In the genomic region with DNA sequence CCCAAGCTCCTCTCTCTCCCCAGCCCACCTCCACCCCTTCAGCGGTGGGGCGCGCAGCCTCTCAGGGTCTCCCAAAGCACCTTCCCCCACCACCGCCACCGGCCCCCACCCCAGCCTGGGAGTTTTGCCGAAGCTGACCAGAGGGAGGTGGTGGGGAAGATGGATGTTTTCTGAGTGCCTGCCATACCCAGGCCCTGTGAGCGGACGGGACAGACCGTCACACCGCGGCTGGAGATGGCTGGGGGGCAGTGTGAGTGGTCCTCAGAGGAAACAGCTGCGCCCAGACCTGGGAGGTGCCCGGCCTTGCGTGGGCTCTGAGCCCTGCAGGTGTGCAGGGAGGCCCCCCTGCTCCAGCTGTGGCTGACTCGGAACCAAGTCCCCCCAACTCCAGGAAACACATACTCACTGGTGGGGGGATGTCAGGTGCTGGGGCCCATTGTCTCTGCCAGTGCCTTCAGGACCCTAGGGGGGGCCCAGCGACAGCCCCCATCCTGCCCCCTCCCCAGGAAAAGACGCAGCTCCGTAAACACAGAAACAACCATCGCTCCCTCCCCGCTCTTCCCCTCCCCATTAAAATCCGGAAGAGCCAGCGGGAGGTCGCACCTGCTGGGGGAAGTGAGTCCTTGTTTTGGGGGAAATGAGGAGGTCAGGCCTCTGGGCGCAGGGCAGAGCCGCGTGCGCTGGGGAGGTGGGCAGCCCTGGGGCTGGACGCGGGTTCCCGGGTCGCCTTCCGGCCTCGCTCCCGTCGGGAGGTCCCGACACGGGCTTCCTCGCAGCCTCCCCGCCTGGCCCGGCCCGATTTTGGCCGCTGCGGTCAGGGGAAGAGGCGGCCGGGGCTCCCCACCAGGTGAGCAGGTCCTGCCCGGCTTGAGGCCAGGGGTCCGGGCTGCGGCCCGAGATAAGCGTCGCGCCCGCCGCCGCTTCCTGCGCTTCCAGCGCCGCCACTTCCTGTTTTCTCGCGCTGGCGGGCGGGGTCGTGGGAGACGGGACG, we compare ENCODE assay signal across 11 cellular contexts. TPM values are rescaled to one million over a fixed set of nuclear protein-coding genes. Genes with fewer than 3 reads are reported as not detected.
DNase-seq lines count a peak whose midpoint lies in the region; ATAC-seq, FAIRE-seq and TF ChIP-seq lines count a peak whose summit lies in the region.
"Had no signal": no experiment of that assay in that cellular context is flagged by ENCODE, and none has a peak within 500 bp of the region (broad histone marks: within the 10 kb centered on the region; RNA-seq: fewer than 3 reads in every experiment).

No MANE protein-coding gene starts in this region.

- TF ChIP-seq POLR2A in endothelial cell of umbilical vein (IDR thresholded peaks at IDR 0.05; ENCODE audit: low read depth, low read length) = peak; percentile 21

- no TSS peak for BruUV-seq in OCI-LY7 (replicated peaks; lab: Mats Ljungman, UMichigan)
- no TSS peak for BruUV-seq in endothelial cell of umbilical vein (replicated peaks; lab: Mats Ljungman, UMichigan)

- H3K4me2 ChIP-seq in OCI-LY7 (ENCODE audit: low read length) = peak overlapping the region; percentile 72
- H3K4me2 ChIP-seq in endothelial cell of umbilical vein (ENCODE audit: insufficient read depth, low read length) = peak overlapping the region; percentile 12
- peak overlapping the region; percentile 73 for H3K4me2 ChIP-seq in skeletal muscle satellite cell (ENCODE audit: low read length)

- H3K36me3 ChIP-seq in OCI-LY7 (ENCODE audit: insufficient read depth, low read length) (no peaks in the 10 kb centered on the region), endothelial cell of umbilical vein (ENCODE audit: control insufficient read depth in 2 of 2, extremely low read depth in 1 of 2, insufficient read depth in 2 of 2, low read length in 2 of 2) (peaks cover 0 to 3% of the 10 kb centered on the region in 2 experiments), skeletal muscle satellite cell (ENCODE audit: insufficient read depth, low read length) (no peaks in the 10 kb centered on the region)

- H3K4me1 ChIP-seq in OCI-LY7 (ENCODE audit: insufficient read depth, low read length, poor library complexity, severe bottlenecking) (peaks cover 38% of the 10 kb centered on the region), endothelial cell of umbilical vein (ENCODE audit: control insufficient read depth, extremely low read depth, insufficient read depth, low read length) (peaks cover 67% of the 10 kb centered on the region), skeletal muscle satellite cell (ENCODE audit: control insufficient read depth, insufficient read depth, low read length) (peaks cover 19% of the 10 kb centered on the region)

- no peaks in the 10 kb centered on the region for H3K79me2 ChIP-seq in OCI-LY7 (ENCODE audit: insufficient read depth, low read depth, low read length)
- H3K79me2 ChIP-seq in endothelial cell of umbilical vein (ENCODE audit: control insufficient read depth, insufficient read depth, low read length) = peaks cover 4% of the 10 kb centered on the region

- CTCF ChIA-PET in OCI-LY7 (lab: Charles Lee; ENCODE audit: unreplicated experiment) = interaction anchor here (0.6 kb wide), 1 partner anchor 39 kb away, joined by 4 read pairs; no protein-coding TSS in a partner anchor
- CTCF ChIA-PET in endothelial cell of umbilical vein (lab: Charles Lee) = interaction anchor here (1.0 to 7.5 kb wide), 2 partner anchors 14 to 61 kb away, joined by 3 to 412 read pairs; partner anchors contain the start of genes PRPF6, SOX18 and TCEA2

- no peaks in the 10 kb centered on the region for H3K9me2 ChIP-seq in OCI-LY7 (ENCODE audit: insufficient read depth, low read length)

- peak; percentile 65 for DNase-seq in DMS53 (lab: John Stamatoyannopoulos, UW)
- no peak for DNase-seq in DMS53 treated with DMSO at 0.1 percent for 48 hours (lab: John Stamatoyannopoulos, UW; ENCODE audit: unreplicated experiment)
- peak; percentile 35 for DNase-seq in OCI-LY7 (ENCODE audit: low spot score)
- DNase-seq in endothelial cell of umbilical vein (ENCODE audit: low read depth, low spot score) = peak; percentile 73
- DNase-seq: 8988T, islet precursor cell, NCI-H1436 treated with DMSO at 0.1 percent for 48 hours had no signal

- dilution Hi-C loops in endothelial cell of umbilical vein (cut with MboI; ENCODE audit: extremely low pct_ligation_motif_present, low sequenced_read_pairs) = no loop called here

- peak overlapping the region; percentile 52 for H2AFZ ChIP-seq in OCI-LY7 (ENCODE audit: low read length)
- H2AFZ ChIP-seq in endothelial cell of umbilical vein (ENCODE audit: low read depth, low read length) = peak overlapping the region; percentile 43

- FAIRE-seq in endothelial cell of umbilical vein (lab: Jason Lieb, UNC) = peak; percentile 76

- peak overlapping the region; percentile 50 for H3K4me3 ChIP-seq in OCI-LY7 (ENCODE audit: low read depth, low read length, poor library complexity, severe bottlenecking)
- H3K4me3 ChIP-seq in endothelial cell of umbilical vein (replicated peaks in 1 of 3; ENCODE audit: insufficient read depth in 1 of 3, low read depth in 1 of 3, low read length in 3 of 3) = peak overlapping the region in 2 of 3 experiments; percentile 0 to 19
- peak overlapping the region; percentile 53 for H3K4me3 ChIP-seq in skeletal muscle satellite cell (ENCODE audit: low read length)

- no peak overlapping the region for H3K27ac ChIP-seq in OCI-LY7 (ENCODE audit: low read depth, low read length, poor library complexity, severe bottlenecking)
- peak overlapping the region; percentile 67 for H3K27ac ChIP-seq in endothelial cell of umbilical vein (ENCODE audit: insufficient read depth, low read depth, low read length)

- POLR2A ChIA-PET in OCI-LY7 (lab: Charles Lee) (no interaction called here), endothelial cell of umbilical vein (lab: Charles Lee) (interaction anchor here (1.6 kb wide), 1 partner anchor 8 kb away, joined by 4 read pairs; no protein-coding TSS in a partner anchor)

- TF ChIP-seq CTCF in OCI-LY7 (conservative IDR thresholded peaks at IDR 0.05; ENCODE audit: low read length) (no peak), endothelial cell of umbilical vein (IDR thresholded peaks at IDR 0.05; ENCODE audit: extremely low read depth in 1 of 2, insufficient read depth in 1 of 2, low read depth in 1 of 2, low read length in 2 of 2) (no peak)

- intact Hi-C loops in OCI-LY7 (cut with micrococcal nuclease; ENCODE audit: unreplicated experiment) (no loop called here), endothelial cell of umbilical vein (cut with micrococcal nuclease) (no loop called here)

- H3K9me3 ChIP-seq in OCI-LY7 (ENCODE audit: low read length) = no peaks in the 10 kb centered on the region
- H3K9me3 ChIP-seq in endothelial cell of umbilical vein (replicated peaks; ENCODE audit: control insufficient read depth, insufficient read depth, low read length) = no peaks in the 10 kb centered on the region
- H3K9me3 ChIP-seq in skeletal muscle satellite cell (replicated peaks; ENCODE audit: low read length) = no peaks in the 10 kb centered on the region

- H3K9ac ChIP-seq in endothelial cell of umbilical vein (replicated peaks; ENCODE audit: extremely low read depth, insufficient read depth, low read length) (peak overlapping the region; percentile 42), skeletal muscle satellite cell (ENCODE audit: low read depth, low read length) (no peak overlapping the region)

- ATAC-seq in GM19455 (IDR thresholded peaks at IDR 0.05; ENCODE audit: unreplicated experiment) (no peak), GM18517 (IDR thresholded peaks at IDR 0.05; ENCODE audit: unreplicated experiment) (no peak), HG03565 (IDR thresholded peaks at IDR 0.05; ENCODE audit: unreplicated experiment) (no peak)

- H4K20me1 ChIP-seq in OCI-LY7 (ENCODE audit: insufficient read depth, low read length) = no peaks in the 10 kb centered on the region
- H4K20me1 ChIP-seq in endothelial cell of umbilical vein (replicated peaks; ENCODE audit: control insufficient read depth, extremely low read depth, insufficient read depth, low read length) = no peaks in the 10 kb centered on the region

- H3K9me1 ChIP-seq in endothelial cell of umbilical vein (replicated peaks; ENCODE audit: control insufficient read depth, extremely low read depth, insufficient read depth, low read length) = no peaks in the 10 kb centered on the region

- no peaks in the 10 kb centered on the region for H3K27me3 ChIP-seq in endothelial cell of umbilical vein (ENCODE audit: control insufficient read depth in 2 of 2, insufficient read depth in 2 of 2, low read length in 2 of 2)
- H3K27me3 ChIP-seq in skeletal muscle satellite cell (ENCODE audit: control insufficient read depth, insufficient read depth, low read length) = peaks cover 62% of the 10 kb centered on the region

RNA-seq across cellular contexts. Expression of gene C20orf204, which starts 6.1 kb away (rescaled TPM):
- total RNA-seq in OCI-LY7 (2014; rRNA removed; shearing (Covaris generic)) = 2.0 and 3.5 TPM in 2 replicates
- total RNA-seq in OCI-LY7 (2022) = 5.9 and 6.7 TPM in 2 replicates
- total RNA-seq in endothelial cell of umbilical vein = 5.8 and 6.0 TPM in 2 replicates
- polyA plus RNA-seq in endothelial cell of umbilical vein = 2.8 and 4.5 TPM in 2 replicates
- polyA plus RNA-seq in endothelial cell of umbilical vein (2011; cell fraction: cytosol; rRNA removed) = 0.79 and 1.2 TPM in 2 replicates
- 2.4 and 2.8 TPM in 2 replicates for polyA plus RNA-seq in endothelial cell of umbilical vein (2011; cell fraction: nucleus; rRNA removed)
- 0.66 and 1.6 TPM in 2 replicates for polyA plus RNA-seq in endothelial cell of umbilical vein (2012)
- polyA minus RNA-seq in endothelial cell of umbilical vein = 1.0 and 1.5 TPM in 2 replicates
- 1.7 TPM for polyA minus RNA-seq in endothelial cell of umbilical vein (2011; cell fraction: cytosol; rRNA and poly(A)+ RNA removed)
- 2.2 and 4.4 TPM in 2 replicates for polyA minus RNA-seq in endothelial cell of umbilical vein (2011; cell fraction: nucleus; rRNA and poly(A)+ RNA removed)
- total RNA-seq in skeletal muscle satellite cell (2012; rRNA removed) = 0.51 and 0.87 TPM in 2 replicates

RNA-seq across cellular contexts. Expression of gene SOX18, which starts 7.4 kb away (rescaled TPM):
- total RNA-seq in OCI-LY7 (2014; rRNA removed; shearing (Covaris generic)) = not detected in 2 replicates
- total RNA-seq in OCI-LY7 (2022) = not detected in 2 replicates
- total RNA-seq in endothelial cell of umbilical vein = 175 and 211 TPM in 2 replicates
- 20.9 and 21.8 TPM in 2 replicates for polyA plus RNA-seq in endothelial cell of umbilical vein
- polyA plus RNA-seq in endothelial cell of umbilical vein (2011; cell fraction: cytosol; rRNA removed) = 10.8 and 19.2 TPM in 2 replicates
- 9.0 and 10.9 TPM in 2 replicates for polyA plus RNA-seq in endothelial cell of umbilical vein (2011; cell fraction: nucleus; rRNA removed)
- polyA plus RNA-seq in endothelial cell of umbilical vein (2012) = 23.0 and 49.2 TPM in 2 replicates
- polyA minus RNA-seq in endothelial cell of umbilical vein = 3.7 and 6.5 TPM in 2 replicates
- 2.9 TPM for polyA minus RNA-seq in endothelial cell of umbilical vein (2011; cell fraction: cytosol; rRNA and poly(A)+ RNA removed)
- polyA minus RNA-seq in endothelial cell of umbilical vein (2011; cell fraction: nucleus; rRNA and poly(A)+ RNA removed) = 4.4 and 13.0 TPM in 2 replicates
- total RNA-seq in skeletal muscle satellite cell (2012; rRNA removed) = not detected in 2 replicates

RNA-seq across cellular contexts. Expression of gene TCEA2, which starts 20.9 kb away (rescaled TPM):
- 36.4 and 37.5 TPM in 2 replicates for total RNA-seq in OCI-LY7 (2014; rRNA removed; shearing (Covaris generic))
- total RNA-seq in OCI-LY7 (2022) = 71.2 and 72.3 TPM in 2 replicates
- 65.5 and 71.3 TPM in 2 replicates for total RNA-seq in endothelial cell of umbilical vein
- 53.1 and 56.0 TPM in 2 replicates for polyA plus RNA-seq in endothelial cell of umbilical vein
- 37.0 and 47.4 TPM in 2 replicates for polyA plus RNA-seq in endothelial cell of umbilical vein (2011; cell fraction: cytosol; rRNA removed)
- polyA plus RNA-seq in endothelial cell of umbilical vein (2011; cell fraction: nucleus; rRNA removed) = 97.1 and 136 TPM in 2 replicates
- 46.9 and 80.2 TPM in 2 replicates for polyA plus RNA-seq in endothelial cell of umbilical vein (2012)
- 24.5 and 35.3 TPM in 2 replicates for polyA minus RNA-seq in endothelial cell of umbilical vein
- 19.4 TPM for polyA minus RNA-seq in endothelial cell of umbilical vein (2011; cell fraction: cytosol; rRNA and poly(A)+ RNA removed)
- polyA minus RNA-seq in endothelial cell of umbilical vein (2011; cell fraction: nucleus; rRNA and poly(A)+ RNA removed) = 15.8 and 34.4 TPM in 2 replicates
- total RNA-seq in skeletal muscle satellite cell (2012; rRNA removed) = 8.9 and 13.3 TPM in 2 replicates

RNA-seq across cellular contexts. Expression of gene RGS19, which starts 37.2 kb away (rescaled TPM):
- 85.5 and 106 TPM in 2 replicates for total RNA-seq in OCI-LY7 (2014; rRNA removed; shearing (Covaris generic))
- 63.5 and 69.4 TPM in 2 replicates for total RNA-seq in OCI-LY7 (2022)
- total RNA-seq in endothelial cell of umbilical vein = 27.8 and 28.3 TPM in 2 replicates
- 33.7 and 69.6 TPM in 2 replicates for polyA plus RNA-seq in endothelial cell of umbilical vein
- 21.3 and 30.8 TPM in 2 replicates for polyA plus RNA-seq in endothelial cell of umbilical vein (2011; cell fraction: cytosol; rRNA removed)
- 12.0 and 13.9 TPM in 2 replicates for polyA plus RNA-seq in endothelial cell of umbilical vein (2011; cell fraction: nucleus; rRNA removed)
- polyA plus RNA-seq in endothelial cell of umbilical vein (2012) = 24.7 and 27.7 TPM in 2 replicates
- polyA minus RNA-seq in endothelial cell of umbilical vein = 14.0 and 19.0 TPM in 2 replicates
- 16.2 TPM for polyA minus RNA-seq in endothelial cell of umbilical vein (2011; cell fraction: cytosol; rRNA and poly(A)+ RNA removed)
- polyA minus RNA-seq in endothelial cell of umbilical vein (2011; cell fraction: nucleus; rRNA and poly(A)+ RNA removed) = 4.2 and 5.7 TPM in 2 replicates
- 5.8 and 12.5 TPM in 2 replicates for total RNA-seq in skeletal muscle satellite cell (2012; rRNA removed)

RNA-seq across cellular contexts. Expression of gene OPRL1, which starts 37.8 kb away (rescaled TPM):
- 4.8 and 6.4 TPM in 2 replicates for total RNA-seq in OCI-LY7 (2014; rRNA removed; shearing (Covaris generic))
- 6.1 and 7.6 TPM in 2 replicates for total RNA-seq in OCI-LY7 (2022)
- total RNA-seq in endothelial cell of umbilical vein = 1.9 and 2.2 TPM in 2 replicates
- polyA plus RNA-seq in endothelial cell of umbilical vein = 2.0 and 2.6 TPM in 2 replicates
- polyA plus RNA-seq in endothelial cell of umbilical vein (2011; cell fraction: cytosol; rRNA removed) = 1.3 and 1.8 TPM in 2 replicates
- polyA plus RNA-seq in endothelial cell of umbilical vein (2011; cell fraction: nucleus; rRNA removed) = 1.8 and 2.3 TPM in 2 replicates
- polyA plus RNA-seq in endothelial cell of umbilical vein (2012) = 2.3 and 5.2 TPM in 2 replicates
- polyA minus RNA-seq in endothelial cell of umbilical vein = 2.3 and 3.7 TPM in 2 replicates
- not detected for polyA minus RNA-seq in endothelial cell of umbilical vein (2011; cell fraction: cytosol; rRNA and poly(A)+ RNA removed)
- 0.43 and 0.91 TPM in 2 replicates for polyA minus RNA-seq in endothelial cell of umbilical vein (2011; cell fraction: nucleus; rRNA and poly(A)+ RNA removed)
- total RNA-seq in skeletal muscle satellite cell (2012; rRNA removed) = 0.22 and 0.51 TPM in 2 replicates

Comparison
In these comparisons a context has a peak if more than half of its experiments do, and no peak if none do; other contexts are left out.
1. H3K4me2 ChIP-seq: peak in every context shown above with its lines; median percentile 73 in skeletal muscle satellite cell; 72 in OCI-LY7; 12 in endothelial cell of umbilical vein.
2. RNA of gene SOX18, which starts 7.4 kb away (total RNA-seq): 175 to 211 TPM in endothelial cell of umbilical vein; not detected in OCI-LY7; every median in the first group is over 100 times any median in the second.
3. Peak in every context shown above with its lines, with median percentiles within 50 percentile points of each other: H3K4me3 ChIP-seq.